Comparison of ENCODE assay signal across 9 cellular contexts in the genomic region with DNA sequence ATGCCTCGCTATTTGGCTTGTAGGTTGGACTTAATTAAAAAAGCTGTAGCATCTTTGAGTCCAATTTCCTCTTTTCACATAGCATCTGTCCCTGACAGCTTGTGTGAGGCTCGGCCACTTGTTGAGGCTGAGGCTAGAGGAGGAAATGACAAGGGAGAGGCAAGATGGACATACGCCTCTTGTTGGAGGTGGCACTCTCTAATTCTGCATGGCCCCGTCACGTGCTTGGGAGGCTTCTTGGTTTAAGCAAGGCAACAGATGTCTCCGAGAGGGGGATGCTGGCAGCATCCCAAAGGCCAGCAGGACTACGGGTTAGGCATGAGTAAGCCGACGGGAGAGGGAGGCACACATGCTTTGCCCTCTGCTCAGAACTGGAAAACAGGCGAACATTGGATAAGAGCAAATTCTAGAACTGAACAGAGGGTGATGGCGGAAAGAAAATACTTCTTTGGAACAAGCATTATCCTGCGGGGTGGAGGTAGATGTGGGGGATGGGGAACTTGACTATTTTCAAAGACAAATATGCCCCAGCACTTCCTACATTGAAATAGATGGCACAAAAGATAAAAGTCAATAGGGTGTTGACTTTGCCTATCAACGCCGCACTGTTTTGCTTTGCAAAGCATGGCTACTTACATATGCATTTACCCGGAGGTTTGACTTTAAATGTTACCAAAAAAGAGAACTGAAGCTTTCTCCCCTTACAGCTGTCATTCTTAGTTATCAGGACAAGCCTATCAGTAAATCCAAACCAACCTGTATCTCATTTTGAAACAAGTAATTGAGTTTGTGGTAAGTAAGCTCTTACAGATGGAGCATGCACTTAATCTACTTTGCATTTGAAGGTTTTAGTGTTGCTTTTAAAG.
DNase-seq lines count a peak whose midpoint lies in the region; ATAC-seq and TF ChIP-seq lines count a peak whose summit lies in the region.
"Had no signal": no experiment of that assay in that cellular context is flagged by ENCODE, and none has a peak within 500 bp of the region (broad histone marks: within the 10 kb centered on the region; RNA-seq: fewer than 3 reads in every experiment).

No MANE protein-coding gene starts in this region.

- no peaks in the 10 kb centered on the region for H3K27me3 ChIP-seq in effector memory CD4-positive, alpha-beta T cell (replicated peaks; ENCODE audit: control insufficient read depth, insufficient read depth, low read length, poor library complexity, severe bottlenecking)
- H3K27me3 ChIP-seq: breast epithelium had no signal

- no peaks in the 10 kb centered on the region for H3K9me3 ChIP-seq in effector memory CD4-positive, alpha-beta T cell (ENCODE audit: control insufficient read depth, low read length)
- H3K9me3 ChIP-seq: breast epithelium had no signal

- peak; percentile 52 for DNase-seq in HFF-Myc (ENCODE audit: extremely low read depth, low read depth)
- peak; percentile 47 for DNase-seq in NCI-H1694 (lab: John Stamatoyannopoulos, UW)
- peak; percentile 50 for DNase-seq in choroid plexus epithelial cell (ENCODE audit: low read depth)
- DNase-seq in stimulated activated naive B cell treated with anti-CD40 and anti-IgM and Interleukin-4, amounts not matched to agents 10 μg/mL and 1 μg/mL and 100 μg/mL, for 72 hours, result no peak
- DNase-seq in activated naive CD4-positive, alpha-beta T cell treated with Interleukin-2 at 50 U/mL for 16 hours, result no peak
- no peak for DNase-seq in AG08396 (ENCODE audit: low spot score)
- DNase-seq in effector memory CD4-positive, alpha-beta T cell, result no peak

- TF ChIP-seq CTCF in HFF-Myc (IDR thresholded peaks at IDR 0.05; ENCODE audit: low read depth, low read length, missing control alignments) (no peak), choroid plexus epithelial cell (conservative IDR thresholded peaks at IDR 0.05; ENCODE audit: low read depth, low read length) (no peak)

- ATAC-seq in GM18498 (IDR thresholded peaks at IDR 0.05; ENCODE audit: unreplicated experiment), result peak; percentile 60
- peak; percentile 83 to 86 for ATAC-seq in stimulated activated naive B cell treated with anti-CD40 and anti-IgM and Interleukin-4, amounts not matched to agents 10 μg/mL and 1 μg/mL and 100 μg/mL, for 72 hours (replicated peaks)

- H3K4me1 ChIP-seq in effector memory CD4-positive, alpha-beta T cell (ENCODE audit: control insufficient read depth, insufficient read depth, low read length, poor library complexity, severe bottlenecking), result no peaks in the 10 kb centered on the region
- H3K4me1 ChIP-seq: breast epithelium had no signal

- H3K36me3 ChIP-seq in effector memory CD4-positive, alpha-beta T cell (ENCODE audit: control insufficient read depth, insufficient read depth, low read length), result no peaks in the 10 kb centered on the region
- H3K36me3 ChIP-seq: breast epithelium had no signal

- H3K36me3 Mint-ChIP-seq in stimulated activated naive B cell treated with anti-CD40 and anti-IgM and Interleukin-4, amounts not matched to agents 10 μg/mL and 1 μg/mL and 100 μg/mL, for 72 hours, result no peaks in the 10 kb centered on the region

- H3K9me3 Mint-ChIP-seq in stimulated activated naive B cell treated with anti-CD40 and anti-IgM and Interleukin-4, amounts not matched to agents 10 μg/mL and 1 μg/mL and 100 μg/mL, for 72 hours, result peaks cover 0 to 4% of the 10 kb centered on the region in 2 donors

- peak overlapping the region; percentile 86 for H3K27ac Mint-ChIP-seq in stimulated activated naive B cell treated with anti-CD40 and anti-IgM and Interleukin-4, amounts not matched to agents 10 μg/mL and 1 μg/mL and 100 μg/mL, for 72 hours

- no peak overlapping the region for H3K4me3 ChIP-seq in HFF-Myc (replicated peaks; ENCODE audit: low read depth, low read length)
- no peak overlapping the region for H3K4me3 ChIP-seq in choroid plexus epithelial cell (ENCODE audit: low read depth, low read length)
- no peak overlapping the region for H3K4me3 ChIP-seq in effector memory CD4-positive, alpha-beta T cell (ENCODE audit: insufficient read depth, low read depth, low read length, poor library complexity, severe bottlenecking)
- H3K4me3 ChIP-seq: breast epithelium had no signal

- peak overlapping the region; percentile 2 to 63 for H3K4me3 Mint-ChIP-seq in stimulated activated naive B cell treated with anti-CD40 and anti-IgM and Interleukin-4, amounts not matched to agents 10 μg/mL and 1 μg/mL and 100 μg/mL, for 72 hours

- H3K4me1 Mint-ChIP-seq in stimulated activated naive B cell treated with anti-CD40 and anti-IgM and Interleukin-4, amounts not matched to agents 10 μg/mL and 1 μg/mL and 100 μg/mL, for 72 hours, result peaks cover 29 to 40% of the 10 kb centered on the region in 2 donors

- no peak overlapping the region for H3K27ac ChIP-seq in effector memory CD4-positive, alpha-beta T cell (ENCODE audit: insufficient read depth, low read length, poor library complexity, severe bottlenecking)
- H3K27ac ChIP-seq: breast epithelium had no signal

- H3K27me3 Mint-ChIP-seq in stimulated activated naive B cell treated with anti-CD40 and anti-IgM and Interleukin-4, amounts not matched to agents 10 μg/mL and 1 μg/mL and 100 μg/mL, for 72 hours, result peaks cover 12 to 24% of the 10 kb centered on the region in 2 donors

Comparison
In these comparisons a context has a peak if more than half of its experiments do, and no peak if none do; other contexts are left out.
1. DNase-seq: peak in HFF-Myc (single experiment), NCI-H1694 (single experiment) and choroid plexus epithelial cell (single experiment); none in stimulated activated naive B cell treated with anti-CD40 and anti-IgM and Interleukin-4, amounts not matched to agents 10 μg/mL and 1 μg/mL and 100 μg/mL, for 72 hours (single experiment), activated naive CD4-positive, alpha-beta T cell treated with Interleukin-2 at 50 U/mL for 16 hours (single experiment), AG08396 (single experiment) and effector memory CD4-positive, alpha-beta T cell (0 of 3).